ENCODE assay signal across 22 cellular contexts in genomic region chr14:76716285-76716684, GRCh38. TPM values are rescaled to one million over a fixed set of nuclear protein-coding genes. Genes with fewer than 3 reads are reported as not detected.
DNase-seq lines count a peak whose midpoint lies in the region; ATAC-seq and TF ChIP-seq lines count a peak whose summit lies in the region.
"Had no signal": no experiment of that assay in that cellular context is flagged by ENCODE, and none has a peak within 500 bp of the region (broad histone marks: within the 10 kb centered on the region; RNA-seq: fewer than 3 reads in every experiment).

No MANE protein-coding gene starts in this region.

- peaks cover 0 to 6% (median 0%) of the 10 kb centered on the region in 7 donors for H3K27me3 ChIP-seq in spleen (replicated peaks in 1 of 7)

- WGBS in spleen, 5 donors = 43 to 54% (median 49%) methylated on average over 4 of the region's 4 CpGs

- H3K9ac ChIP-seq in SK-N-MC (ENCODE audit: insufficient read length) = no peak overlapping the region

- H3K36me3 ChIP-seq in SK-N-MC (ENCODE audit: insufficient read depth, low read length) = no peaks in the 10 kb centered on the region
- H3K36me3 ChIP-seq in spleen = no peaks in the 10 kb centered on the region

- H3K27ac ChIP-seq in SK-N-MC (no peak overlapping the region), spleen (peak overlapping the region in 7 of 8 donors; percentile 64 to 81 (median 71))
- H3K27ac ChIP-seq: 22Rv1, foreskin keratinocyte had no signal

- ATAC-seq in left lobe of liver (no peak), GM18511 (IDR thresholded peaks at IDR 0.05; ENCODE audit: unreplicated experiment) (no peak)
- ATAC-seq: foreskin keratinocyte; naive thymus-derived CD8-positive, alpha-beta T cell had no signal

- H3K4me1 ChIP-seq in spleen = peaks cover 23 to 60% (median 36%) of the 10 kb centered on the region in 6 donors
- H3K4me1 ChIP-seq: foreskin keratinocyte had no signal

- intact Hi-C loops in spleen (cut with DNase I; ENCODE audit: low total_unique reads) = loop anchor here (5.0 kb wide), 1 partner anchor 56 kb away; no protein-coding TSS in a partner anchor

- H3K9me3 ChIP-seq in SK-N-MC (ENCODE audit: low read depth, low read length) = no peaks in the 10 kb centered on the region
- no peaks in the 10 kb centered on the region for H3K9me3 ChIP-seq in spleen

- peak; percentile 28 for DNase-seq in DMS 273 (lab: John Stamatoyannopoulos, UW; ENCODE audit: unreplicated experiment)
- no peak for DNase-seq in DMS 273 treated with DMSO at 0.1 percent for 48 hours (lab: John Stamatoyannopoulos, UW)
- peak; percentile 22 for DNase-seq in SK-N-MC (ENCODE audit: low read depth, low spot score)
- DNase-seq in left lobe of liver (ENCODE audit: low spot score) = peak; percentile 8
- no peak for DNase-seq in spleen
- no peak for DNase-seq in cortex of kidney (lab: John Stamatoyannopoulos, UW)
- DNase-seq in Ammon's horn (ENCODE audit: low spot score) = no peak
- DNase-seq: activated CD4-positive, alpha-beta memory T cell treated with anti-CD3 and anti-CD28 coated beads for 36 hours; activated CD4-positive, CD25-positive, alpha-beta regulatory T cell treated with anti-CD3 and anti-CD28 coated beads, Interleukin-2, amount 50 U/mL, for 72 hours; activated CD8-positive, alpha-beta memory T cell treated with anti-CD3 and anti-CD28 coated beads, Interleukin-2, amount 50 U/mL, for 4 hours; activated naive CD4-positive, alpha-beta T cell treated with anti-CD3 and anti-CD28 coated beads for 36 hours; amniotic stem cell; DMS79; effector CD8-positive, alpha-beta T cell; foreskin keratinocyte; GF-D8; H7; hippocampal formation; naive thymus-derived CD8-positive, alpha-beta T cell; NCI-H187 had no signal

- TF ChIP-seq CTCF in spleen (IDR thresholded peaks at IDR 0.05 in 8 of 11, conservative IDR thresholded peaks at IDR 0.05 in 3 of 11) = no peak

- no peak for TF ChIP-seq POLR2A in spleen (IDR thresholded peaks at IDR 0.05)

- H3K4me3 ChIP-seq in SK-N-MC (no peak overlapping the region; the same call in 1 of the 2 replicates), spleen (no peak overlapping the region)

RNA-seq across cellular contexts. Expression of gene VASH1, which starts 45.0 kb away (rescaled TPM):
- 3.0 TPM for total RNA-seq in left lobe of liver
- total RNA-seq in spleen = 10 to 100 TPM; 16.9 to 39.1 (median 27.3) TPM
- 10 to 100 TPM in 1 of 3 donors, 1 to 10 TPM in 2; 6.4 to 16.7 (median 8.2) TPM for polyA plus RNA-seq in spleen

Comparison
In these comparisons a context has a peak if more than half of its experiments do, and no peak if none do; other contexts are left out.
1. DNase-seq: peak in DMS 273 (single experiment), SK-N-MC (single experiment) and left lobe of liver (single experiment); none in DMS 273 treated with DMSO at 0.1 percent for 48 hours (single experiment), spleen (single experiment), cortex of kidney (single experiment) and Ammon's horn (single experiment).